Comparison of ENCODE assay signal across 17 cellular contexts in genomic region chr22:40376149-40376548, GRCh38. TPM values are rescaled to one million over a fixed set of nuclear protein-coding genes. Genes with fewer than 3 reads are reported as not detected.
DNase-seq lines count a peak whose midpoint lies in the region; ATAC-seq, FAIRE-seq and TF ChIP-seq lines count a peak whose summit lies in the region.
"Had no signal": no experiment of that assay in that cellular context is flagged by ENCODE, and none has a peak within 500 bp of the region (broad histone marks: within the 10 kb centered on the region; RNA-seq: fewer than 3 reads in every experiment).

No MANE protein-coding gene starts in this region.

- H3K4me1 Mint-ChIP-seq in neural crest cell, result peaks cover 5% of the 10 kb centered on the region

- no peak overlapping the region for H3K9ac ChIP-seq in GM12878 (ENCODE audit: control insufficient read depth, insufficient read depth, low read length)

- WGBS in GM12878 (ENCODE audit: insufficient coverage, insufficient replicate concordance, low lambda C conversion rate, missing lambda C conversion rate), result 48% methylated on average over 5 of the region's 5 CpGs

- no peak for DNase-seq in HEK293T (ENCODE audit: extremely low spot score)
- no peak for DNase-seq in GM12878 (ENCODE audit: low read depth, low spot score)
- DNase-seq in neural crest cell (ENCODE audit: low read depth, low spot score), result no peak
- DNase-seq in NCI-H2227 treated with DMSO at 0.1 percent for 48 hours (lab: John Stamatoyannopoulos, UW), result no peak
- DNase-seq in D341Med (ENCODE audit: low spot score), result no peak
- no peak for DNase-seq in CD1c-positive myeloid dendritic cell (ENCODE audit: extremely low spot score)
- no peak for DNase-seq in NCI-H1694 (lab: John Stamatoyannopoulos, UW)
- DNase-seq: H9, Kasumi-1, MM.1S, NCI-H1105 treated with DMSO at 0.1 percent for 48 hours, NCI-H187, NCI-H446, NCI-H69, SJCRH30, SW 1271 had no signal

- peaks cover 0 to 6% of the 10 kb centered on the region in 2 experiments; a peak in 2 of 4 replicates for H3K36me3 ChIP-seq in GM12878 (ENCODE audit: control insufficient read depth in 2 of 2, insufficient read depth in 2 of 2, low read length in 1 of 2)

- intact Hi-C loops in GM12878 (cut with micrococcal nuclease; ENCODE audit: unreplicated experiment), result no loop called here

- H3K27me3 ChIP-seq in GM12878 (replicated peaks in 1 of 2; ENCODE audit: control insufficient read depth in 2 of 2, insufficient read depth in 2 of 2, low read length in 1 of 2), result no peaks in the 10 kb centered on the region
- H3K27me3 ChIP-seq: SJCRH30 had no signal

- no peak for TF ChIP-seq EP300 in GM12878 (IDR thresholded peaks at IDR 0.05; ENCODE audit: borderline replicate concordance in 1 of 2, control insufficient read depth in 1 of 2, low read depth in 2 of 2, low read length in 2 of 2)

- TF ChIP-seq RAD21 in GM12878 (IDR thresholded peaks at IDR 0.05; ENCODE audit: insufficient read depth, low read depth, low read length), result no peak

- in situ Hi-C loops in GM12878 (cut with MboI), result no loop called here

- H3K4me2 ChIP-seq in GM12878 (ENCODE audit: control insufficient read depth, insufficient read depth), result peak overlapping the region; percentile 38

- H3K9me3 Mint-ChIP-seq in neural crest cell, result no peaks in the 10 kb centered on the region
- H3K9me3 Mint-ChIP-seq: H9 had no signal

- no peak overlapping the region for H3K27ac Mint-ChIP-seq in neural crest cell (ENCODE audit: unreplicated experiment)

- H3K27ac ChIP-seq in GM12878 (ENCODE audit: control insufficient read depth, insufficient read depth), result no peak overlapping the region
- H3K27ac ChIP-seq: RWPE1, SJCRH30 had no signal

- RAD21 ChIA-PET in GM12878 (lab: Charles Lee; ENCODE audit: unreplicated experiment), result interaction anchor here (0.6 to 1.7 kb wide), 3 partner anchors 9 to 36 kb away, joined by 3 to 11 read pairs (median 3); no protein-coding TSS in a partner anchor

- no peak overlapping the region for H3K4me3 ChIP-seq in GM12878
- H3K4me3 ChIP-seq: SJCRH30 had no signal

- H3K4me1 ChIP-seq in GM12878 (ENCODE audit: control insufficient read depth, insufficient read depth, low read length), result peaks cover 5% of the 10 kb centered on the region
- H3K4me1 ChIP-seq: SJCRH30 had no signal

- TF ChIP-seq POLR2A in GM12878 (IDR thresholded peaks at IDR 0.05; ENCODE audit: low read depth, low read length), result no peak

- TF ChIP-seq CTCF in GM12878 (IDR thresholded peaks at IDR 0.05 in 2 of 3, conservative IDR thresholded peaks at IDR 0.05 in 1 of 3; ENCODE audit: control insufficient read depth in 2 of 3, extremely low read depth in 1 of 3, insufficient read depth in 1 of 3, low read depth in 3 of 3, low read length in 3 of 3), result no peak
- TF ChIP-seq CTCF in neural crest cell (conservative IDR thresholded peaks at IDR 0.05), result no peak

- CTCF ChIA-PET in HEK293T (lab: Yijun Ruan, JAX), result interaction anchor here (0.6 kb wide), 1 partner anchor 169 kb away, joined by 3 read pairs; no protein-coding TSS in a partner anchor
- CTCF ChIA-PET in GM12878 (lab: Yijun Ruan, JAX), result interaction anchor here (0.7 to 1.8 kb wide), 6 partner anchors 9 to 270 kb away, joined by 3 to 7 read pairs (median 4); no protein-coding TSS in a partner anchor

- POLR2A ChIA-PET in HEK293T (lab: Yijun Ruan, JAX), result no interaction called here
- POLR2A ChIA-PET in GM12878 (lab: Charles Lee), result interaction anchor here (0.6 to 1.3 kb wide), 5 partner anchors 9 to 315 kb away, joined by 3 to 6 read pairs (median 4); no protein-coding TSS in a partner anchor

- no peaks in the 10 kb centered on the region for H4K20me1 ChIP-seq in GM12878 (ENCODE audit: control insufficient read depth, insufficient read depth)

- no TSS peak for BruUV-seq in GM12878 (replicated peaks; lab: Mats Ljungman, UMichigan)

- SMC1A ChIA-PET in GM12878 (lab: Charles Lee; ENCODE audit: uncharacterized antibody, unreplicated experiment), result interaction anchor here (0.7 to 3.8 kb wide), 7 partner anchors 9 to 304 kb away, joined by 3 to 16 read pairs (median 4); no protein-coding TSS in a partner anchor

- ATAC-seq in GM12878, result peak; percentile 59

- H3K4me3 Mint-ChIP-seq in neural crest cell, result peak overlapping the region; percentile 35
- H3K4me3 Mint-ChIP-seq: H9 had no signal

- no peak overlapping the region for H2AFZ ChIP-seq in GM12878 (ENCODE audit: control insufficient read depth, low read depth, low read length)

- H3K27me3 Mint-ChIP-seq in neural crest cell (ENCODE audit: low read depth), result no peaks in the 10 kb centered on the region

- peaks cover 34% of the 10 kb centered on the region for H3K79me2 ChIP-seq in GM12878 (ENCODE audit: control insufficient read depth, insufficient read depth, low read length)

- no peak for FAIRE-seq in GM12878 (lab: Jason Lieb, UNC)

- no peaks in the 10 kb centered on the region for H3K36me3 Mint-ChIP-seq in neural crest cell (ENCODE audit: low read depth)

- H3K9me3 ChIP-seq in GM12878 (replicated peaks; ENCODE audit: control insufficient read depth, insufficient read depth, low read length), result no peaks in the 10 kb centered on the region
- H3K9me3 ChIP-seq: SJCRH30 had no signal

TF ChIP-seq in HEK293T, 16 proteins besides CTCF, POLR2A, EP300 and RAD21 (continues in another document):
- no peak for TF ChIP-seq BHLHE40 (IDR thresholded peaks at IDR 0.05; ENCODE audit: borderline replicate concordance)
- TF ChIP-seq ARNT (IDR thresholded peaks at IDR 0.05), result no peak
- TF ChIP-seq, protein P1, sequence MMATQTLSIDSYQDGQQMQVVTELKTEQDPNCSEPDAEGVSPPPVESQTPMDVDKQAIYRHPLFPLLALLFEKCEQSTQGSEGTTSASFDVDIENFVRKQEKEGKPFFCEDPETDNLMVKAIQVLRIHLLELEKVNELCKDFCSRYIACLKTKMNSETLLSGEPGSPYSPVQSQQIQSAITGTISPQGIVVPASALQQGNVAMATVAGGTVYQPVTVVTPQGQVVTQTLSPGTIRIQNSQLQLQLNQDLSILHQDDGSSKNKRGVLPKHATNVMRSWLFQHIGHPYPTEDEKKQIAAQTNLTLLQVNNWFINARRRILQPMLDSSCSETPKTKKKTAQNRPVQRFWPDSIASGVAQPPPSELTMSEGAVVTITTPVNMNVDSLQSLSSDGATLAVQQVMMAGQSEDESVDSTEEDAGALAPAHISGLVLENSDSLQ (IDR thresholded peaks at IDR 0.05), result peak; percentile 34; the same call in 1 of the 2 replicates
- TF ChIP-seq LEF1 (IDR thresholded peaks at IDR 0.05; ENCODE audit: borderline replicate concordance), result no peak
- TF ChIP-seq HDGF (IDR thresholded peaks at IDR 0.05; ENCODE audit: borderline replicate concordance), result no peak

TF ChIP-seq in GM12878, 131 proteins besides CTCF, POLR2A, EP300 and RAD21 (continues in another document):
- TF ChIP-seq EED (IDR thresholded peaks at IDR 0.05; ENCODE audit: low read depth) (no peak), BHLHE40 (IDR thresholded peaks at IDR 0.05; ENCODE audit: borderline replicate concordance in 1 of 2, low read depth in 2 of 2, low read length in 1 of 2) (no peak), RUNX3 (IDR thresholded peaks at IDR 0.05; ENCODE audit: low read length) (peak; percentile 7; the same call in 1 of the 2 replicates)

RNA-seq across cellular contexts. Expression of gene SGSM3, which starts 5.8 kb away (rescaled TPM):
- total RNA-seq in GM12878 (2013; cell fraction: nucleolus; rRNA removed), result 91.8 and 98.1 TPM in 2 replicates
- total RNA-seq in GM12878 (2014; rRNA removed) (54.2 and 55.3 TPM in 2 replicates), GM12878 (2014; rRNA removed; fragmentation: Illumina TruSeq; extraction: Trizol) (20.6 and 23.6 TPM in 2 replicates), GM12878 (2021) (68.9 and 72.9 TPM in 2 replicates), neural crest cell (82.0 and 92.2 TPM in 2 replicates)
- 31.9 TPM for polyA plus RNA-seq in GM12878 (2011; ENCODE audit: low read depth)
- polyA plus RNA-seq in GM12878 (2011; rRNA removed) (21.2 and 38.4 TPM in 2 replicates), GM12878 (2014; fragmentation: Illumina TruSeq; extraction: Trizol) (5.9 and 18.4 TPM in 2 replicates), GM12878 (2014; fragmentation: Nextera tagmentation; extraction: Ambion mirVana) (1 to 10 TPM; 1.9 to 7.4 TPM), GM12878 (2014; rRNA removed) (90.0 and 95.6 TPM in 2 replicates), GM12878 (2016; fragmentation: Nextera tagmentation; extraction: Ambion mirVana) (10 to 100 TPM; 61.7 to 65.4 TPM)
- 35.1 and 59.7 TPM in 2 replicates for polyA plus RNA-seq in GM12878 (2011; cell fraction: cytosol; rRNA removed)
- polyA plus RNA-seq in GM12878 (2011; cell fraction: nucleus; rRNA removed), result 531 and 554 TPM in 2 replicates
- 61.2 and 72.9 TPM in 2 replicates for polyA plus RNA-seq in GM12878 (2012)
- polyA minus RNA-seq in GM12878 (2011; rRNA and poly(A)+ RNA removed), result 16.1 and 27.2 TPM in 2 replicates
- polyA minus RNA-seq in GM12878 (2011; cell fraction: cytosol; rRNA and poly(A)+ RNA removed), result 11.9 and 13.0 TPM in 2 replicates
- polyA minus RNA-seq in GM12878 (2011; cell fraction: nucleus; rRNA and poly(A)+ RNA removed), result 49.9 and 64.8 TPM in 2 replicates

RNA-seq across cellular contexts. Expression of gene ADSL, which starts 29.8 kb away (rescaled TPM):
- 97.8 and 105 TPM in 2 replicates for total RNA-seq in GM12878 (2013; cell fraction: nucleolus; rRNA removed)
- total RNA-seq in GM12878 (2014; rRNA removed) (141 and 144 TPM in 2 replicates), GM12878 (2014; rRNA removed; fragmentation: Illumina TruSeq; extraction: Trizol) (124 and 126 TPM in 2 replicates), GM12878 (2021) (132 and 133 TPM in 2 replicates), neural crest cell (120 and 126 TPM in 2 replicates)
- 75.9 TPM for polyA plus RNA-seq in GM12878 (2011; ENCODE audit: low read depth)
- polyA plus RNA-seq in GM12878 (2011; rRNA removed) (126 and 139 TPM in 2 replicates), GM12878 (2014; fragmentation: Illumina TruSeq; extraction: Trizol) (127 and 132 TPM in 2 replicates), GM12878 (2014; fragmentation: Nextera tagmentation; extraction: Ambion mirVana) (100 to 1,000 TPM; 230 to 313 TPM), GM12878 (2014; rRNA removed) (128 and 144 TPM in 2 replicates), GM12878 (2016; fragmentation: Nextera tagmentation; extraction: Ambion mirVana) (100 to 1,000 TPM; 182 to 192 TPM)
- 143 and 151 TPM in 2 replicates for polyA plus RNA-seq in GM12878 (2011; cell fraction: cytosol; rRNA removed)
- 104 TPM in 2 replicates for polyA plus RNA-seq in GM12878 (2011; cell fraction: nucleus; rRNA removed)
- 79.8 and 95.5 TPM in 2 replicates for polyA plus RNA-seq in GM12878 (2012)
- 163 and 188 TPM in 2 replicates for polyA minus RNA-seq in GM12878 (2011; rRNA and poly(A)+ RNA removed)
- polyA minus RNA-seq in GM12878 (2011; cell fraction: cytosol; rRNA and poly(A)+ RNA removed), result 27.4 and 42.8 TPM in 2 replicates
- polyA minus RNA-seq in GM12878 (2011; cell fraction: nucleus; rRNA and poly(A)+ RNA removed), result 28.3 and 41.4 TPM in 2 replicates
